8 cellular contexts compared by ENCODE assay signal in the genomic region with DNA sequence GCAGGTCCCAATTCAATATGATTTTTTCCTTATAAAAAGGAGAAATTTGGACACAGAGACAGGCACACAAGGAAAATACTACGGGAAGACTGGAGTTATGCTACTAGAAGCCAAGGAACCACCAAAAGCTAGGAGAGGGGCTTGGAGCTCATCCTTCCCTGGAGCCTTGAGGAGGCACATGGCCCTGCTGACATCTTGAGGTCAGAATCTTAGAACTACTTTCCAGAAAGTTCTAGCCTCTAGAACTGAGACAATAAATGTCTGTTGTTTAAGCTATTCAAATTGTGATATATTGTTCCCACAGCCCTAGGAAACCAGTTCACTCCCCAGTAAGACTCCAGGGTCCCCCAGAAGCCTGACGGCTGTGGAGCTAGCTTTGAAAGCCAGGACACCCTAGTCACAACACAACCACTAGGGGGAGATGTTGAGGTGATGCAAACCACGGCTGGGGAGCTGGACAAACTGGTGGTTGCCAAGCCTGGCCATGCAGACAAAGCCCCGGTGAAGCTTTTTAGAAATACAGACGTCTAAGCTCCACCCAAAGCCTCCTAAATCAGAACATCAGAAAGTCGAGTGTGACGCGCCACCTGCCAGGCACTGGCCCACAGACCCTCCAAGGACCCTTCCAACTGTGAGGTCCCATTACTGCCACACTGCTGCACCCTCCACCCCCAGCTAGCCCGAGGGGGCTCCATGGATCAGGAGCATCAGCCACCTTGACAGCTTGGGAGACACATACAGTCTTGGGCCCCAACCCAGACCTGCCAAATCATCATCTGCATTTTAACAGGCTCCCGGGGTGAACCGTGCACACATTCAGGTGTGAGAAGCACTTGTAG.
DNase-seq lines count a peak whose midpoint lies in the region; ATAC-seq and TF ChIP-seq lines count a peak whose summit lies in the region.

No MANE protein-coding gene starts in this region.

- TF ChIP-seq CTCF in BE2C (IDR thresholded peaks at IDR 0.05; ENCODE audit: low read depth, low read length) (peak; percentile 97), epithelial cell of proximal tubule (conservative IDR thresholded peaks at IDR 0.05; ENCODE audit: low read depth, low read length) (peak; percentile 96), mucosa of descending colon (IDR thresholded peaks at IDR 0.05) (peak; percentile 67)

- H3K4me1 ChIP-seq in BE2C (peaks cover 7% of the 10 kb centered on the region; the same call in 1 of the 2 replicates), mucosa of descending colon (ENCODE audit: low read depth) (no peaks in the 10 kb centered on the region)

- intact Hi-C loops in mucosa of descending colon (cut with DNase I, micrococcal nuclease): no loop called here

- H3K4me3 ChIP-seq in BE2C (ENCODE audit: low read depth, low read length) (no peak overlapping the region), epithelial cell of proximal tubule (ENCODE audit: low read depth, low read length) (no peak overlapping the region), mucosa of descending colon (no peak overlapping the region)

- peak; percentile 83 for ATAC-seq in GM18909 (IDR thresholded peaks at IDR 0.05; ENCODE audit: poor library complexity, unreplicated experiment)
- peak; percentile 71 for ATAC-seq in HG03442 (IDR thresholded peaks at IDR 0.05; ENCODE audit: unreplicated experiment)
- ATAC-seq in mucosa of descending colon: peak; percentile 92

- H3K9me3 ChIP-seq in BE2C: no peaks in the 10 kb centered on the region
- H3K9me3 ChIP-seq in mucosa of descending colon: no peaks in the 10 kb centered on the region

- H3K27me3 ChIP-seq in BE2C: no peaks in the 10 kb centered on the region

- H3K36me3 ChIP-seq in BE2C (no peaks in the 10 kb centered on the region), mucosa of descending colon (ENCODE audit: low read depth) (no peaks in the 10 kb centered on the region)

- DNase-seq in BE2C (peak; percentile 82), NCI-H82 (lab: John Stamatoyannopoulos, UW) (peak; percentile 94), epithelial cell of proximal tubule (ENCODE audit: low read depth) (no peak), mucosa of descending colon (peak in 2 of 3 donors; percentile 57 to 79), stromal cell of bone marrow (ENCODE audit: low read depth) (peak; percentile 67)
- DNase-seq in activated CD8-positive, alpha-beta memory T cell treated with anti-CD3 and anti-CD28 coated beads, Interleukin-2, amount 50 U/mL, for 24 hours (ENCODE audit: extremely low read depth): peak; percentile 18
